ENCODE assay signal across 14 cellular contexts in the genomic region with DNA sequence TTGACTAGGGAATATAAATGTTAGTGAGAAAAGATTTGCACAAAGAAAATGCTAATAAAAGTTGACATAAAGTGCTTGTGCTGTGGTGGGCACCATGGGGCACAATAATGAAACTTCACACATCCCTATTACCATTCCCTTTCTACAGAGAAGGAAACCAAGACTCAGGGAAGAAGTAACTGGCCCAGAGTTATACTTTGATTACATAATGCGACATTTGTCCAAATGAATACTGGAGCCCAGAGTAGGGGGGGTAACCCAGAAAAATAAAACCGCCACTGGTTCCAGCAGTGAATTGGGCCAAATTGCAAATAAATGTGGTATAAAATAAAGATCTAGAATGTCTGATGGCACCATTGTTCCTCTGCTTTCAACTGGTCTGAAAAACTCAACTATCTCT.
"Had no signal": no experiment of that assay in that cellular context is flagged by ENCODE, and none has a peak within 500 bp of the region (broad histone marks: within the 10 kb centered on the region; RNA-seq: fewer than 3 reads in every experiment).

No MANE protein-coding gene starts in this region.

- ATAC-seq: natural killer cell treated with Interleukin-12 subunit alpha and Interleukin-12 subunit beta and Interleukin-15 and Interleukin-18, amount 100 ng/mL, for 72 hours; SK-N-SH treated with all-trans-retinoic acid at 6 μM for 48 hours; T-cell had no signal

- DNase-seq: activated B cell treated with CpG ODN at 0.5 μM for 24 hours; activated CD4-positive, alpha-beta memory T cell treated with anti-CD3 and anti-CD28 coated beads for 36 hours; activated CD4-positive, alpha-beta T cell treated with anti-CD3 and anti-CD28 coated beads for 4 hours; activated T-cell treated with anti-CD3 and anti-CD28 coated beads for 4 hours; caudate nucleus; endodermal cell; immature natural killer cell; kidney glomerular epithelial cell; stimulated activated CD4-positive, alpha-beta T cell treated with anti-CD3 and anti-CD28 coated beads, Interleukin-2, amount 100 ng/mL, for 24 hours; stimulated activated naive CD4-positive, alpha-beta T cell treated with Interleukin-2 at 50 U/mL for 16 hours; substantia nigra; T-cell had no signal
